In the genomic region with DNA sequence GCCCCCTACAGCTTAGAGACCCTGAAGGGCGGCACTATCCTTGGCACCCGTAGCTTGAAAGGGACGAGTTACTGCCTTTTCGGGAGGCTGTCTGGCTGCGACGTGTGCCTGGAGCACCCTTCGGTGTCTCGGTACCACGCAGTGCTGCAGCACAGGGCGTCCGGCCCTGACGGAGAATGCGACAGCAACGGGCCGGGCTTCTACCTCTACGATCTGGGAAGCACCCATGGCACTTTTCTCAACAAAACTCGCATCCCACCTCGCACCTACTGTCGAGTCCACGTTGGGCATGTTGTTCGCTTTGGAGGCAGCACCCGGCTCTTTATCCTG, we compare ENCODE assay signal across 8 cellular contexts. TPM values are rescaled to one million over a fixed set of nuclear protein-coding genes. Genes with fewer than 3 reads are reported as not detected.
A peak's percentile ranks its signal among the peaks of the same experiment; 100 is the strongest.
DNase-seq lines count a peak whose midpoint lies in the region; ATAC-seq, FAIRE-seq and TF ChIP-seq lines count a peak whose summit lies in the region.

No MANE protein-coding gene starts in this region.

- no peak overlapping the region for H2BK5ac ChIP-seq in neuronal stem cell (ENCODE audit: low read length)

- no peak overlapping the region for H3K23ac ChIP-seq in neuronal stem cell (ENCODE audit: low read depth, low read length, poor library complexity)

- CTCF ChIA-PET in PC-9 (lab: Charles Lee) (interaction anchor here (0.8 kb wide), 1 partner anchor 12 kb away, joined by 3 read pairs; no protein-coding TSS in a partner anchor), endothelial cell of umbilical vein (lab: Charles Lee) (interaction anchor here (1.3 to 7.3 kb wide), 3 partner anchors 14 to 256 kb away, joined by 3 to 74 read pairs (median 3); no protein-coding TSS in a partner anchor)

- H3K27me3 ChIP-seq in PC-9 (ENCODE audit: insufficient read depth, low read depth) (no peaks in the 10 kb centered on the region), endothelial cell of umbilical vein (ENCODE audit: control insufficient read depth in 2 of 2, insufficient read depth in 2 of 2, low read length in 2 of 2) (no peaks in the 10 kb centered on the region), neuronal stem cell (ENCODE audit: control insufficient read depth in 3 of 3, insufficient read depth in 3 of 3, low read depth in 1 of 3, low read length in 3 of 3) (no peaks in the 10 kb centered on the region)

- H2BK120ac ChIP-seq in neuronal stem cell (ENCODE audit: low read depth, low read length) = peak overlapping the region; percentile 85

- TF ChIP-seq CTCF in PC-9 (conservative IDR thresholded peaks at IDR 0.05) (peak; percentile 11; the same call in 1 of the 2 replicates), endothelial cell of umbilical vein (IDR thresholded peaks at IDR 0.05; ENCODE audit: extremely low read depth in 1 of 2, insufficient read depth in 1 of 2, low read depth in 1 of 2, low read length in 2 of 2) (no peak)

- peak; percentile 11 for DNase-seq in stimulated activated CD4-positive, alpha-beta T cell treated with anti-CD3 and anti-CD28 coated beads, Interleukin-1b, Interleukin-23, amount 100 ng/mL, for 48 hours
- no peak for DNase-seq in stimulated activated CD4-positive, alpha-beta T cell treated with anti-CD3 and anti-CD28 coated beads, Interleukin-15, amount 100 ng/mL, for 24 hours
- DNase-seq in PC-9 (no peak), endothelial cell of umbilical vein (ENCODE audit: low read depth, low spot score) (no peak), neuronal stem cell (ENCODE audit: low spot score) (peak; percentile 2), SKM-1 treated with dmso at 0.1 percent for 144 hours (lab: John Stamatoyannopoulos, UW; ENCODE audit: unreplicated experiment) (no peak), activated gamma-delta T cell (lab: John Stamatoyannopoulos, UW) (no peak)

- peak overlapping the region; percentile 72 for H2AK5ac ChIP-seq in neuronal stem cell (ENCODE audit: low read depth, low read length)

- BruUV-seq in PC-9 (replicated peaks; lab: Mats Ljungman, UMichigan) (no TSS peak), endothelial cell of umbilical vein (replicated peaks; lab: Mats Ljungman, UMichigan) (no TSS peak)

- peak overlapping the region; percentile 30 for H3K18ac ChIP-seq in neuronal stem cell (ENCODE audit: low read length)

- H3K36me3 ChIP-seq in PC-9 (ENCODE audit: low read depth) (peaks cover 31% of the 10 kb centered on the region), endothelial cell of umbilical vein (ENCODE audit: control insufficient read depth in 2 of 2, extremely low read depth in 1 of 2, insufficient read depth in 2 of 2, low read length in 2 of 2) (peaks cover 7 to 11% of the 10 kb centered on the region in 2 experiments), neuronal stem cell (replicated peaks in 1 of 2; ENCODE audit: control insufficient read depth in 2 of 2, insufficient read depth in 2 of 2, low read length in 2 of 2) (peaks cover 11 to 64% of the 10 kb centered on the region in 2 donors)

- dilution Hi-C loops in endothelial cell of umbilical vein (cut with MboI; ENCODE audit: extremely low pct_ligation_motif_present, low sequenced_read_pairs) = no loop called here

- no peak overlapping the region for H2BK15ac ChIP-seq in neuronal stem cell (ENCODE audit: low read length)

- peak overlapping the region; percentile 94 for H3K4me2 ChIP-seq in PC-9
- H3K4me2 ChIP-seq in endothelial cell of umbilical vein (ENCODE audit: insufficient read depth, low read length) = peak overlapping the region; percentile 84
- H3K4me2 ChIP-seq in neuronal stem cell (ENCODE audit: insufficient read depth, low read length, poor library complexity, severe bottlenecking) = peak overlapping the region; percentile 99

- no peaks in the 10 kb centered on the region; the same call in 1 of the 2 replicates for H4K20me1 ChIP-seq in PC-9 (ENCODE audit: insufficient read depth)
- H4K20me1 ChIP-seq in endothelial cell of umbilical vein (replicated peaks; ENCODE audit: control insufficient read depth, extremely low read depth, insufficient read depth, low read length) = no peaks in the 10 kb centered on the region

- WGBS in neuronal stem cell (ENCODE audit: extremely low coverage in 2 of 2, insufficient read length in 2 of 2, insufficient replicate concordance in 1 of 2), 2 donors = no CpG with 5 or more reads among the region's 22 CpGs

- FAIRE-seq in endothelial cell of umbilical vein (lab: Jason Lieb, UNC) = no peak

- H4K91ac ChIP-seq in neuronal stem cell (ENCODE audit: low read depth, low read length, poor library complexity) = no peak overlapping the region

- POLR2A ChIA-PET in PC-9 (lab: Charles Lee; ENCODE audit: unreplicated experiment) (interaction anchor here (0.7 kb wide), 1 partner anchor 261 kb away, joined by 3 read pairs; no protein-coding TSS in a partner anchor), endothelial cell of umbilical vein (lab: Charles Lee) (interaction anchor here (1.2 kb wide), 1 partner anchor 19 kb away, joined by 6 read pairs; no protein-coding TSS in a partner anchor)

- peak overlapping the region; percentile 94 for H4K8ac ChIP-seq in neuronal stem cell (ENCODE audit: low read depth, low read length)

- intact Hi-C loops in PC-9 (cut with micrococcal nuclease; ENCODE audit: unreplicated experiment) (no loop called here), endothelial cell of umbilical vein (cut with micrococcal nuclease) (no loop called here)

- peak overlapping the region; percentile 86 for H3K4me3 ChIP-seq in PC-9
- H3K4me3 ChIP-seq in endothelial cell of umbilical vein (replicated peaks in 1 of 3; ENCODE audit: insufficient read depth in 1 of 3, low read depth in 1 of 3, low read length in 3 of 3) = peak overlapping the region; percentile 71 to 98 (median 84)
- H3K4me3 ChIP-seq in neuronal stem cell (ENCODE audit: low read length in 2 of 2) = peak overlapping the region; percentile 82 to 88

- no peak overlapping the region for H2BK12ac ChIP-seq in neuronal stem cell (ENCODE audit: low read length)

- no peak overlapping the region for H3K14ac ChIP-seq in neuronal stem cell (ENCODE audit: low read length)

- H3K79me2 ChIP-seq in PC-9 (ENCODE audit: low read depth) = peaks cover 42% of the 10 kb centered on the region
- H3K79me2 ChIP-seq in endothelial cell of umbilical vein (ENCODE audit: control insufficient read depth, insufficient read depth, low read length) = peaks cover 27% of the 10 kb centered on the region

- peaks cover 11% of the 10 kb centered on the region; the same call in 1 of the 2 replicates for H3F3A ChIP-seq in PC-9 (ENCODE audit: insufficient read depth, low read depth)

- H3K9ac ChIP-seq in endothelial cell of umbilical vein (replicated peaks; ENCODE audit: extremely low read depth, insufficient read depth, low read length) (peak overlapping the region; percentile 94), neuronal stem cell (ENCODE audit: low read depth, low read length, poor library complexity) (peak overlapping the region; percentile 87)

- no peak for ATAC-seq in GM19328 (IDR thresholded peaks at IDR 0.05; ENCODE audit: unreplicated experiment)

- H3K9me1 ChIP-seq in endothelial cell of umbilical vein (replicated peaks; ENCODE audit: control insufficient read depth, extremely low read depth, insufficient read depth, low read length) = no peaks in the 10 kb centered on the region

- peaks cover 4% of the 10 kb centered on the region for H3K79me1 ChIP-seq in neuronal stem cell (ENCODE audit: low read depth, low read length)

- H3K27ac ChIP-seq in PC-9 = peak overlapping the region; percentile 83
- peak overlapping the region; percentile 73 for H3K27ac ChIP-seq in endothelial cell of umbilical vein (ENCODE audit: insufficient read depth, low read depth, low read length)
- no peak overlapping the region for H3K27ac ChIP-seq in neuronal stem cell (replicated peaks; ENCODE audit: low read length)

- no peak for TF ChIP-seq POLR2A in endothelial cell of umbilical vein (IDR thresholded peaks at IDR 0.05; ENCODE audit: low read depth, low read length)

- H3K9me2 ChIP-seq in PC-9 (ENCODE audit: insufficient read depth) = no peaks in the 10 kb centered on the region

- H3K4me1 ChIP-seq in PC-9 (replicated peaks; ENCODE audit: insufficient read depth) (peaks cover 26% of the 10 kb centered on the region), endothelial cell of umbilical vein (ENCODE audit: control insufficient read depth, extremely low read depth, insufficient read depth, low read length) (peaks cover 37% of the 10 kb centered on the region), neuronal stem cell (ENCODE audit: control insufficient read depth in 2 of 2, insufficient read depth in 1 of 2, low read depth in 1 of 2, low read length in 2 of 2) (peaks cover 5 to 12% of the 10 kb centered on the region in 2 donors)

- no peak overlapping the region for H3K4ac ChIP-seq in neuronal stem cell (ENCODE audit: low read length)

- H3K9me3 ChIP-seq in PC-9 (ENCODE audit: insufficient read depth, low read depth) (no peaks in the 10 kb centered on the region), endothelial cell of umbilical vein (replicated peaks; ENCODE audit: control insufficient read depth, insufficient read depth, low read length) (no peaks in the 10 kb centered on the region), neuronal stem cell (replicated peaks in 1 of 2; ENCODE audit: control insufficient read depth in 2 of 2, insufficient read depth in 1 of 2, low read depth in 1 of 2, low read length in 2 of 2) (no peaks in the 10 kb centered on the region)

- H2AFZ ChIP-seq in PC-9 (peak overlapping the region; percentile 97), endothelial cell of umbilical vein (ENCODE audit: low read depth, low read length) (peak overlapping the region; percentile 78), neuronal stem cell (ENCODE audit: low read length) (peak overlapping the region; percentile 82)

RNA-seq across cellular contexts. Expression of a gene that starts 0.5 kb away (rescaled TPM):
- total RNA-seq in PC-9 (2021) (18.5 and 22.7 TPM in 2 replicates), endothelial cell of umbilical vein (26.2 and 28.4 TPM in 2 replicates)
- 9.1 and 9.5 TPM in 2 replicates for polyA plus RNA-seq in endothelial cell of umbilical vein
- polyA plus RNA-seq in endothelial cell of umbilical vein (2011; cell fraction: cytosol; rRNA removed) = 12.3 and 12.7 TPM in 2 replicates
- 15.3 and 19.2 TPM in 2 replicates for polyA plus RNA-seq in endothelial cell of umbilical vein (2011; cell fraction: nucleus; rRNA removed)
- 24.5 and 29.7 TPM in 2 replicates for polyA plus RNA-seq in endothelial cell of umbilical vein (2012)
- 5.1 and 6.2 TPM in 2 replicates for polyA minus RNA-seq in endothelial cell of umbilical vein
- 11.2 TPM for polyA minus RNA-seq in endothelial cell of umbilical vein (2011; cell fraction: cytosol; rRNA and poly(A)+ RNA removed)
- polyA minus RNA-seq in endothelial cell of umbilical vein (2011; cell fraction: nucleus; rRNA and poly(A)+ RNA removed) = 9.2 and 9.6 TPM in 2 replicates
- 19.7 TPM for polyA plus RNA-seq in neuronal stem cell (2013, experiment 1 of 2)
- polyA plus RNA-seq in neuronal stem cell (2013, experiment 2 of 2) = 19.8 TPM

RNA-seq across cellular contexts. Expression of a gene that starts 0.8 kb away (rescaled TPM):
- total RNA-seq in PC-9 (2021) (29.3 and 33.0 TPM in 2 replicates), endothelial cell of umbilical vein (30.2 and 30.3 TPM in 2 replicates)
- polyA plus RNA-seq in endothelial cell of umbilical vein = 39.3 and 44.5 TPM in 2 replicates
- 39.4 and 41.5 TPM in 2 replicates for polyA plus RNA-seq in endothelial cell of umbilical vein (2011; cell fraction: cytosol; rRNA removed)
- polyA plus RNA-seq in endothelial cell of umbilical vein (2011; cell fraction: nucleus; rRNA removed) = 106 and 122 TPM in 2 replicates
- 31.9 and 33.1 TPM in 2 replicates for polyA plus RNA-seq in endothelial cell of umbilical vein (2012)
- polyA minus RNA-seq in endothelial cell of umbilical vein = 41.6 and 42.7 TPM in 2 replicates
- 25.1 TPM for polyA minus RNA-seq in endothelial cell of umbilical vein (2011; cell fraction: cytosol; rRNA and poly(A)+ RNA removed)
- polyA minus RNA-seq in endothelial cell of umbilical vein (2011; cell fraction: nucleus; rRNA and poly(A)+ RNA removed) = 43.5 and 53.4 TPM in 2 replicates
- 22.5 TPM for polyA plus RNA-seq in neuronal stem cell (2013, experiment 1 of 2)
- 22.3 TPM for polyA plus RNA-seq in neuronal stem cell (2013, experiment 2 of 2)

RNA-seq across cellular contexts. Expression of a gene that starts 35.4 kb away (rescaled TPM):
- total RNA-seq in PC-9 (2021) (37.3 and 45.1 TPM in 2 replicates), endothelial cell of umbilical vein (41.5 and 45.5 TPM in 2 replicates)
- 33.2 and 35.4 TPM in 2 replicates for polyA plus RNA-seq in endothelial cell of umbilical vein
- polyA plus RNA-seq in endothelial cell of umbilical vein (2011; cell fraction: cytosol; rRNA removed) = 49.3 and 49.6 TPM in 2 replicates
- polyA plus RNA-seq in endothelial cell of umbilical vein (2011; cell fraction: nucleus; rRNA removed) = 28.9 and 36.3 TPM in 2 replicates
- 56.4 and 68.4 TPM in 2 replicates for polyA plus RNA-seq in endothelial cell of umbilical vein (2012)
- 52.5 and 60.8 TPM in 2 replicates for polyA minus RNA-seq in endothelial cell of umbilical vein
- polyA minus RNA-seq in endothelial cell of umbilical vein (2011; cell fraction: cytosol; rRNA and poly(A)+ RNA removed) = 35.8 TPM
- 25.2 and 33.6 TPM in 2 replicates for polyA minus RNA-seq in endothelial cell of umbilical vein (2011; cell fraction: nucleus; rRNA and poly(A)+ RNA removed)
- polyA plus RNA-seq in neuronal stem cell (2013, experiment 1 of 2) = 42.3 TPM
- polyA plus RNA-seq in neuronal stem cell (2013, experiment 2 of 2) = 41.7 TPM

RNA-seq across cellular contexts. Expression of a gene that starts 35.4 kb away (rescaled TPM):
- 1.9 and 2.9 TPM in 2 replicates for total RNA-seq in PC-9 (2021)
- total RNA-seq in endothelial cell of umbilical vein = 1.7 and 3.3 TPM in 2 replicates
- polyA plus RNA-seq in endothelial cell of umbilical vein = 0.92 and 1.2 TPM in 2 replicates
- polyA plus RNA-seq in endothelial cell of umbilical vein (2011; cell fraction: cytosol; rRNA removed) = 1.4 and 1.5 TPM in 2 replicates
- polyA plus RNA-seq in endothelial cell of umbilical vein (2011; cell fraction: nucleus; rRNA removed) = 1.4 and 1.8 TPM in 2 replicates
- polyA plus RNA-seq in endothelial cell of umbilical vein (2012) = 2.2 and 2.7 TPM in 2 replicates
- 0.79 and 0.95 TPM in 2 replicates for polyA minus RNA-seq in endothelial cell of umbilical vein
- 1.0 TPM for polyA minus RNA-seq in endothelial cell of umbilical vein (2011; cell fraction: cytosol; rRNA and poly(A)+ RNA removed)
- 0.96 and 1.0 TPM in 2 replicates for polyA minus RNA-seq in endothelial cell of umbilical vein (2011; cell fraction: nucleus; rRNA and poly(A)+ RNA removed)
- 5.6 TPM for polyA plus RNA-seq in neuronal stem cell (2013, experiment 1 of 2)
- 4.8 TPM for polyA plus RNA-seq in neuronal stem cell (2013, experiment 2 of 2)

Comparison
In these comparisons a context has a peak if more than half of its experiments do, and no peak if none do; other contexts are left out.
1. DNase-seq: peak in stimulated activated CD4-positive, alpha-beta T cell treated with anti-CD3 and anti-CD28 coated beads, Interleukin-1b, Interleukin-23, amount 100 ng/mL, for 48 hours (single experiment) and neuronal stem cell (single experiment); none in stimulated activated CD4-positive, alpha-beta T cell treated with anti-CD3 and anti-CD28 coated beads, Interleukin-15, amount 100 ng/mL, for 24 hours (single experiment), PC-9 (0 of 2), endothelial cell of umbilical vein (single experiment), SKM-1 treated with dmso at 0.1 percent for 144 hours (single experiment) and activated gamma-delta T cell (single experiment).
2. Peak in every context shown above with its lines, with median percentiles within 50 percentile points of each other: H2AFZ ChIP-seq, H3K4me2 ChIP-seq and H3K4me3 ChIP-seq.